In genomic region chr5:72134226-72134625, GRCh38 we compare ENCODE assay signal across 12 cellular contexts. TPM values are rescaled to one million over a fixed set of nuclear protein-coding genes. Genes with fewer than 3 reads are reported as not detected.
DNase-seq lines count a peak whose midpoint lies in the region; ATAC-seq, FAIRE-seq and TF ChIP-seq lines count a peak whose summit lies in the region.
"Had no signal": no experiment of that assay in that cellular context is flagged by ENCODE, and none has a peak within 500 bp of the region (broad histone marks: within the 10 kb centered on the region; RNA-seq: fewer than 3 reads in every experiment).

No MANE protein-coding gene starts in this region.

- dilution Hi-C loops in endothelial cell of umbilical vein (cut with MboI; ENCODE audit: extremely low pct_ligation_motif_present, low sequenced_read_pairs) = no loop called here

- in situ Hi-C loops in HAP-1 (cut with MboI; ENCODE audit: low sequenced_read_pairs) = no loop called here

- H3K36me3 ChIP-seq in HAP-1 (replicated peaks) (no peaks in the 10 kb centered on the region; the same call in none of the 2 replicates), endothelial cell of umbilical vein (ENCODE audit: control insufficient read depth in 2 of 2, extremely low read depth in 1 of 2, insufficient read depth in 2 of 2, low read length in 2 of 2) (peaks cover 0 to 4% of the 10 kb centered on the region in 2 experiments)
- H3K36me3 ChIP-seq: prostate gland, stomach had no signal

- no peak overlapping the region for H3K4me3 ChIP-seq in HAP-1
- H3K4me3 ChIP-seq in endothelial cell of umbilical vein (replicated peaks in 1 of 3; ENCODE audit: insufficient read depth in 1 of 3, low read depth in 1 of 3, low read length in 3 of 3) = no peak overlapping the region
- H3K4me3 ChIP-seq: prostate gland, stomach had no signal

- DNase-seq in HAP-1 (ENCODE audit: low spot score in 2 of 2) = peak; percentile 75 to 88
- peak; percentile 14 for DNase-seq in OCI-M1 (lab: John Stamatoyannopoulos, UW)
- peak; percentile 39 for DNase-seq in endothelial cell of umbilical vein (ENCODE audit: low read depth, low spot score)
- DNase-seq in non-pigmented ciliary epithelial cell (ENCODE audit: low read depth) = peak; percentile 38
- no peak for DNase-seq in amygdala (lab: John Stamatoyannopoulos, UW)
- DNase-seq: activated CD4-positive, alpha-beta T cell treated with anti-CD3 and anti-CD28 coated beads, Interleukin-2, amount 50 U/mL, for 48 hours; activated naive CD4-positive, alpha-beta T cell; CD8-positive, alpha-beta memory T cell; stomach had no signal

- CTCF ChIA-PET in endothelial cell of umbilical vein (lab: Charles Lee) = interaction anchor here (0.8 to 2.0 kb wide), 12 partner anchors 14 to 351 kb away, joined by 3 to 11 read pairs (median 4); no protein-coding TSS in a partner anchor

- no peak for TF ChIP-seq CTCF in endothelial cell of umbilical vein (IDR thresholded peaks at IDR 0.05; ENCODE audit: extremely low read depth in 1 of 2, insufficient read depth in 1 of 2, low read depth in 1 of 2, low read length in 2 of 2)

- no peak for ATAC-seq in HG03460 (IDR thresholded peaks at IDR 0.05; ENCODE audit: unreplicated experiment)
- no peak for ATAC-seq in GM21423 (IDR thresholded peaks at IDR 0.05; ENCODE audit: unreplicated experiment)

- no peaks in the 10 kb centered on the region for H3K9me3 ChIP-seq in HAP-1
- H3K9me3 ChIP-seq in endothelial cell of umbilical vein (replicated peaks; ENCODE audit: control insufficient read depth, insufficient read depth, low read length) = no peaks in the 10 kb centered on the region
- H3K9me3 ChIP-seq: prostate gland, stomach had no signal

- H3K27ac ChIP-seq in endothelial cell of umbilical vein (ENCODE audit: insufficient read depth, low read depth, low read length) = peak overlapping the region; percentile 92
- H3K27ac ChIP-seq: prostate gland had no signal

- no peak overlapping the region for H2AFZ ChIP-seq in endothelial cell of umbilical vein (ENCODE audit: low read depth, low read length)

- no TSS peak for BruUV-seq in endothelial cell of umbilical vein (replicated peaks; lab: Mats Ljungman, UMichigan)

- H3K27me3 ChIP-seq in HAP-1 (ENCODE audit: low read depth) (no peaks in the 10 kb centered on the region), endothelial cell of umbilical vein (ENCODE audit: control insufficient read depth in 2 of 2, insufficient read depth in 2 of 2, low read length in 2 of 2) (no peaks in the 10 kb centered on the region)
- H3K27me3 ChIP-seq: stomach had no signal

- peak overlapping the region; percentile 90 for H3K4me2 ChIP-seq in endothelial cell of umbilical vein (ENCODE audit: insufficient read depth, low read length)

- peak overlapping the region; percentile 64 for H3K9ac ChIP-seq in endothelial cell of umbilical vein (replicated peaks; ENCODE audit: extremely low read depth, insufficient read depth, low read length)

- POLR2A ChIA-PET in endothelial cell of umbilical vein (lab: Charles Lee) = interaction anchor here (0.9 kb wide), 1 partner anchor 10 kb away, joined by 3 read pairs; no protein-coding TSS in a partner anchor

- peaks cover 73% of the 10 kb centered on the region for H3K79me2 ChIP-seq in endothelial cell of umbilical vein (ENCODE audit: control insufficient read depth, insufficient read depth, low read length)

- H3K9me1 ChIP-seq in endothelial cell of umbilical vein (replicated peaks; ENCODE audit: control insufficient read depth, extremely low read depth, insufficient read depth, low read length) = no peaks in the 10 kb centered on the region

- TF ChIP-seq POLR2A in endothelial cell of umbilical vein (IDR thresholded peaks at IDR 0.05; ENCODE audit: low read depth, low read length) = no peak

- no peak for FAIRE-seq in endothelial cell of umbilical vein (lab: Jason Lieb, UNC)

- no peaks in the 10 kb centered on the region for H4K20me1 ChIP-seq in endothelial cell of umbilical vein (replicated peaks; ENCODE audit: control insufficient read depth, extremely low read depth, insufficient read depth, low read length)

- intact Hi-C loops in endothelial cell of umbilical vein (cut with micrococcal nuclease) = no loop called here

- H3K4me1 ChIP-seq in HAP-1 (peaks cover 43% of the 10 kb centered on the region), endothelial cell of umbilical vein (ENCODE audit: control insufficient read depth, extremely low read depth, insufficient read depth, low read length) (peaks cover 97% of the 10 kb centered on the region)
- H3K4me1 ChIP-seq: prostate gland had no signal

TF ChIP-seq in endothelial cell of umbilical vein, 7 proteins besides CTCF, POLR2A, EP300 and RAD21:
- TF ChIP-seq EZH2 (IDR thresholded peaks at IDR 0.05; ENCODE audit: borderline replicate concordance, low read depth, low read length, severe bottlenecking) (no peak), JUN (IDR thresholded peaks at IDR 0.05; ENCODE audit: borderline replicate concordance, insufficient read depth, insufficient read length, low read depth) (no peak), GATA2 (IDR thresholded peaks at IDR 0.05; ENCODE audit: insufficient read depth, insufficient read length, low read depth, low read length) (no peak), POLR2AphosphoS5 (IDR thresholded peaks at IDR 0.05; ENCODE audit: insufficient read depth, low read depth, low read length) (no peak), FOS (IDR thresholded peaks at IDR 0.05; ENCODE audit: borderline replicate concordance, insufficient read depth, low read length) (no peak), MYC (IDR thresholded peaks at IDR 0.05; ENCODE audit: low read depth, low read length) (no peak)
- TF ChIP-seq, protein P1, sequence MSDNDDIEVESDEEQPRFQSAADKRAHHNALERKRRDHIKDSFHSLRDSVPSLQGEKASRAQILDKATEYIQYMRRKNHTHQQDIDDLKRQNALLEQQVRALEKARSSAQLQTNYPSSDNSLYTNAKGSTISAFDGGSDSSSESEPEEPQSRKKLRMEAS (IDR thresholded peaks at IDR 0.05; ENCODE audit: insufficient read depth, insufficient read length) = no peak

RNA-seq across cellular contexts. Expression of gene MAP1B, which starts 27.0 kb away (rescaled TPM):
- 262 and 263 TPM in 2 replicates for total RNA-seq in endothelial cell of umbilical vein
- 50.8 and 55.9 TPM in 2 replicates for polyA plus RNA-seq in endothelial cell of umbilical vein
- 38.6 and 41.2 TPM in 2 replicates for polyA plus RNA-seq in endothelial cell of umbilical vein (2011; cell fraction: cytosol; rRNA removed)
- polyA plus RNA-seq in endothelial cell of umbilical vein (2011; cell fraction: nucleus; rRNA removed) = 57.7 and 62.1 TPM in 2 replicates
- 61.2 and 80.8 TPM in 2 replicates for polyA plus RNA-seq in endothelial cell of umbilical vein (2012)
- polyA minus RNA-seq in endothelial cell of umbilical vein = 303 and 314 TPM in 2 replicates
- not detected for polyA minus RNA-seq in endothelial cell of umbilical vein (2011; cell fraction: cytosol; rRNA and poly(A)+ RNA removed)
- 184 and 190 TPM in 2 replicates for polyA minus RNA-seq in endothelial cell of umbilical vein (2011; cell fraction: nucleus; rRNA and poly(A)+ RNA removed)

Comparison
In these comparisons a context has a peak if more than half of its experiments do, and no peak if none do; other contexts are left out.
1. DNase-seq: peak in HAP-1 (2 of 2), OCI-M1 (single experiment), endothelial cell of umbilical vein (single experiment) and non-pigmented ciliary epithelial cell (single experiment); none in amygdala (0 of 56).